ENCODE assay signal across 9 cellular contexts in the genomic region with DNA sequence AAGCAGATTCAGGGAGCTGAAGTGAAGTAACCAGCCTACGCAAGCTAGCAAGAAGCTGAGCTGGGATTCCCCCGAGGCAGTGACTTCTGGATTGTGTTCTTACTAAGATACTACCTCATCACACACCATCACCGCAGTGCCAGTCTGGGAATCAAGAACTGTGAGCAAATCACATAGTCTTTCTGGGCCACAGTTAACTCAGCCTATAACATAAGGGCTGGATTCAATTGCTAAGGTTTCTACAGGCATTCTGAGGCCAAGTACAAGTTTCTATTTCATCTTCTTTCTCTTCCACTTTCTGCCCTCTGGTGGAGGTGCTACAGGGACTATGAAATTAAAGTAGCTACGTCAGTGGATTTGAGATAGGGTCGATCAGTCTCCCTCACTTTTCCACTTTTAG. TPM values are rescaled to one million over a fixed set of nuclear protein-coding genes. Genes with fewer than 3 reads are reported as not detected.
A peak's percentile ranks its signal among the peaks of the same experiment; 100 is the strongest.
DNase-seq lines count a peak whose midpoint lies in the region; ATAC-seq, FAIRE-seq and TF ChIP-seq lines count a peak whose summit lies in the region.
"Had no signal": no experiment of that assay in that cellular context is flagged by ENCODE, and none has a peak within 500 bp of the region (broad histone marks: within the 10 kb centered on the region; RNA-seq: fewer than 3 reads in every experiment).

No MANE protein-coding gene starts in this region.

- CTCF ChIA-PET in GM10248 (lab: Yijun Ruan, JAX) = interaction anchor here (0.6 to 3.5 kb wide), 23 partner anchors 8 to 370 kb away, joined by 3 to 20 read pairs (median 3); no protein-coding TSS in a partner anchor

- peaks cover 14% of the 10 kb centered on the region for H3K36me3 Mint-ChIP-seq in activated T-cell treated with anti-CD3 and anti-CD28 coated beads, Interleukin-2, amount 50 U/mL, for 24 hours (ENCODE audit: low read depth)

- H3K27me3 ChIP-seq in ascending aorta = no peaks in the 10 kb centered on the region

- H3K4me1 Mint-ChIP-seq in activated T-cell treated with anti-CD3 and anti-CD28 coated beads, Interleukin-2, amount 50 U/mL, for 24 hours (ENCODE audit: low read depth) = peaks cover 41% of the 10 kb centered on the region

- no peak overlapping the region for H3K4me3 Mint-ChIP-seq in activated T-cell treated with anti-CD3 and anti-CD28 coated beads, Interleukin-2, amount 50 U/mL, for 24 hours

- peak; percentile 58 for ATAC-seq in GM19452 (IDR thresholded peaks at IDR 0.05; ENCODE audit: unreplicated experiment)
- ATAC-seq in HG03432 (IDR thresholded peaks at IDR 0.05; ENCODE audit: unreplicated experiment) = peak; percentile 50
- ATAC-seq: naive thymus-derived CD8-positive, alpha-beta T cell had no signal

- no peaks in the 10 kb centered on the region for H3K9me3 ChIP-seq in kidney (ENCODE audit: control insufficient read depth in 1 of 2, low read length in 2 of 2)
- H3K9me3 ChIP-seq in ascending aorta = no peaks in the 10 kb centered on the region

- H3K9me3 Mint-ChIP-seq in activated T-cell treated with anti-CD3 and anti-CD28 coated beads, Interleukin-2, amount 50 U/mL, for 24 hours = no peaks in the 10 kb centered on the region
- H3K9me3 Mint-ChIP-seq: naive thymus-derived CD8-positive, alpha-beta T cell had no signal

- no peak for FAIRE-seq in kidney (lab: Jason Lieb, UNC)
- FAIRE-seq in frontal cortex (lab: Jason Lieb, UNC) = no peak

- POLR2A ChIA-PET in GM10248 (lab: Yijun Ruan, JAX) = no interaction called here

- H3K4me1 ChIP-seq in kidney (ENCODE audit: control insufficient read depth in 1 of 2, insufficient read depth in 1 of 2, low read depth in 1 of 2, low read length in 2 of 2) = peaks cover 0 to 12% of the 10 kb centered on the region in 2 donors
- peaks cover 5 to 11% of the 10 kb centered on the region in 2 donors for H3K4me1 ChIP-seq in ascending aorta

- TF ChIP-seq CTCF in GM10248 (IDR thresholded peaks at IDR 0.05; ENCODE audit: control extremely low read depth, extremely low read depth, low read depth, missing control alignments) (peak; percentile 55), kidney (IDR thresholded peaks at IDR 0.05; ENCODE audit: borderline replicate concordance, extremely low read depth, insufficient read depth) (peak; percentile 29), ascending aorta (IDR thresholded peaks at IDR 0.05) (peak in 1 of 3 experiments; percentile 32)

- intact Hi-C loops in kidney (cut with DNase I) = loop anchor here (10.0 kb wide), 1 partner anchor 154 kb away; no protein-coding TSS in a partner anchor
- intact Hi-C loops in ascending aorta (cut with DNase I) = loop anchor here (5.0 kb wide), 1 partner anchor 142 kb away; no protein-coding TSS in a partner anchor

- no peaks in the 10 kb centered on the region for H3K36me3 ChIP-seq in kidney (ENCODE audit: control insufficient read depth in 1 of 2, insufficient read depth in 2 of 2, low read length in 2 of 2)
- no peaks in the 10 kb centered on the region for H3K36me3 ChIP-seq in ascending aorta

- H3K27ac ChIP-seq in kidney (ENCODE audit: low read depth in 2 of 2, low read length in 2 of 2) (no peak overlapping the region), ascending aorta (no peak overlapping the region)

- H3K4me3 ChIP-seq in kidney (ENCODE audit: low read length in 2 of 2) = no peak overlapping the region
- no peak overlapping the region for H3K4me3 ChIP-seq in ascending aorta

- H3K9ac ChIP-seq in kidney (ENCODE audit: low read length in 2 of 2) = no peak overlapping the region

- peak overlapping the region; percentile 47 for H3K27ac Mint-ChIP-seq in activated T-cell treated with anti-CD3 and anti-CD28 coated beads, Interleukin-2, amount 50 U/mL, for 24 hours

- H3K27me3 Mint-ChIP-seq in activated T-cell treated with anti-CD3 and anti-CD28 coated beads, Interleukin-2, amount 50 U/mL, for 24 hours = peaks cover 11% of the 10 kb centered on the region

- peak; percentile 50 for DNase-seq in GM10248 (ENCODE audit: extremely low spot score)
- DNase-seq in activated T-cell treated with anti-CD3 and anti-CD28 coated beads, Interleukin-2, amount 50 U/mL, for 24 hours = peak; percentile 56
- DNase-seq in kidney = no peak
- no peak for DNase-seq in frontal cortex (ENCODE audit: low spot score in 2 of 2)
- DNase-seq in ascending aorta (ENCODE audit: low spot score in 2 of 2) = no peak
- no peak for DNase-seq in globus pallidus (ENCODE audit: low spot score)

RNA-seq across cellular contexts. Expression of a gene that starts 1.4 kb away (rescaled TPM):
- 2.6 TPM for total RNA-seq in kidney
- 0.75 TPM for polyA plus RNA-seq in kidney (ENCODE audit: insufficient read depth, low read depth, low replicate concordance)
- total RNA-seq in frontal cortex = 0.82 TPM
- not detected for total RNA-seq in ascending aorta

Comparison
In these comparisons a context has a peak if more than half of its experiments do, and no peak if none do; other contexts are left out.
1. DNase-seq: peak in GM10248 (single experiment) and activated T-cell treated with anti-CD3 and anti-CD28 coated beads, Interleukin-2, amount 50 U/mL, for 24 hours (single experiment); none in kidney (single experiment), frontal cortex (0 of 2), ascending aorta (0 of 2) and globus pallidus (single experiment).